Comparison of ENCODE assay signal across 32 cellular contexts in genomic region chr1:206011057-206011456, GRCh38. TPM values are rescaled to one million over a fixed set of nuclear protein-coding genes. Genes with fewer than 3 reads are reported as not detected.
A peak's percentile ranks its signal among the peaks of the same experiment; 100 is the strongest.
DNase-seq lines count a peak whose midpoint lies in the region; ATAC-seq and TF ChIP-seq lines count a peak whose summit lies in the region.
"Had no signal": no experiment of that assay in that cellular context is flagged by ENCODE, and none has a peak within 500 bp of the region (broad histone marks: within the 10 kb centered on the region; RNA-seq: fewer than 3 reads in every experiment).

No MANE protein-coding gene starts in this region.

- CTCF ChIA-PET in OCI-LY7 (lab: Charles Lee; ENCODE audit: unreplicated experiment) = interaction anchor here (1.2 kb wide), 1 partner anchor 33 kb away, joined by 3 read pairs; no protein-coding TSS in a partner anchor

- BruUV-seq in OCI-LY7 (replicated peaks; lab: Mats Ljungman, UMichigan) = no TSS peak

- POLR2A ChIA-PET in OCI-LY7 (lab: Charles Lee) = interaction anchor here (0.7 kb wide), 1 partner anchor 552 kb away, joined by 3 read pairs; no protein-coding TSS in a partner anchor

- peak; percentile 31 for DNase-seq in activated CD4-positive, alpha-beta T cell treated with anti-CD3 and anti-CD28 coated beads for 48 hours
- DNase-seq in activated CD4-positive, alpha-beta T cell treated with anti-CD3 and anti-CD28 coated beads for 4 hours = no peak
- DNase-seq in OCI-LY7 (ENCODE audit: low spot score) = no peak
- no peak for DNase-seq in omental fat pad (ENCODE audit: low spot score)
- no peak for DNase-seq in AG08395 (ENCODE audit: low spot score)
- DNase-seq: activated CD4-positive, CD25-positive, alpha-beta regulatory T cell; adrenal gland; CD4-positive, alpha-beta T cell; cerebellar nuclear complex; DND-41; foreskin fibroblast; GF-D8; Kasumi-1; left ventricle myocardium inferior; mesendoderm; NCI-H146; NCI-H774; retina; RPMI8226; T-cell; upper lobe of right lung had no signal

- peak; percentile 73 for ATAC-seq in omental fat pad (ENCODE audit: low FRiP score)
- no peak for ATAC-seq in HG02981 (IDR thresholded peaks at IDR 0.05; ENCODE audit: unreplicated experiment)
- no peak for ATAC-seq in HG03521 (IDR thresholded peaks at IDR 0.05; ENCODE audit: unreplicated experiment)
- ATAC-seq: upper lobe of right lung had no signal

- no peak overlapping the region for H3K4me3 ChIP-seq in BLaER1
- no peak overlapping the region for H3K4me3 ChIP-seq in OCI-LY7 (ENCODE audit: low read depth, low read length, poor library complexity, severe bottlenecking)
- H3K4me3 ChIP-seq: adrenal gland, esophagus muscularis mucosa, HAP-1, left ventricle myocardium inferior, neural progenitor cell, SJSA1, suprapubic skin, upper lobe of right lung had no signal

- no peak overlapping the region for H3K9ac ChIP-seq in BLaER1
- H3K9ac ChIP-seq: neural progenitor cell, parathyroid adenoma had no signal

- H3K4me2 ChIP-seq in BLaER1 (peak overlapping the region; percentile 78), OCI-LY7 (ENCODE audit: low read length) (no peak overlapping the region)
- H3K4me2 ChIP-seq: neural progenitor cell had no signal

- no peaks in the 10 kb centered on the region for H3K9me3 ChIP-seq in BLaER1
- no peaks in the 10 kb centered on the region for H3K9me3 ChIP-seq in OCI-LY7 (ENCODE audit: low read length)
- H3K9me3 ChIP-seq: adrenal gland, esophagus muscularis mucosa, HAP-1, left ventricle myocardium inferior, SJSA1, suprapubic skin, upper lobe of right lung had no signal

- H3K27ac ChIP-seq in BLaER1 (peak overlapping the region; percentile 60; the same call in 1 of the 2 replicates), OCI-LY7 (ENCODE audit: low read depth, low read length, poor library complexity, severe bottlenecking) (no peak overlapping the region)
- H3K27ac ChIP-seq: adrenal gland, esophagus muscularis mucosa, left ventricle myocardium inferior, neural progenitor cell, parathyroid adenoma, SJSA1, suprapubic skin, upper lobe of right lung had no signal

- peak overlapping the region; percentile 94; the same call in 1 of the 2 replicates for H2AFZ ChIP-seq in OCI-LY7 (ENCODE audit: low read length)
- H2AFZ ChIP-seq: neural progenitor cell, parathyroid adenoma had no signal

- no peaks in the 10 kb centered on the region for H3K79me2 ChIP-seq in OCI-LY7 (ENCODE audit: insufficient read depth, low read depth, low read length)
- H3K79me2 ChIP-seq: parathyroid adenoma had no signal

- H3K36me3 ChIP-seq in BLaER1 (no peaks in the 10 kb centered on the region), OCI-LY7 (ENCODE audit: insufficient read depth, low read length) (no peaks in the 10 kb centered on the region)
- H3K36me3 ChIP-seq: adrenal gland, esophagus muscularis mucosa, HAP-1, left ventricle myocardium inferior, neural progenitor cell, SJSA1, suprapubic skin, upper lobe of right lung had no signal

- intact Hi-C loops in OCI-LY7 (cut with micrococcal nuclease; ENCODE audit: unreplicated experiment) = no loop called here

- no peak for TF ChIP-seq CTCF in OCI-LY7 (conservative IDR thresholded peaks at IDR 0.05; ENCODE audit: low read length)
- no peak for TF ChIP-seq CTCF in omental fat pad (IDR thresholded peaks at IDR 0.05)

- H3K27me3 ChIP-seq in BLaER1 = no peaks in the 10 kb centered on the region
- H3K27me3 ChIP-seq: adrenal gland, esophagus muscularis mucosa, neural progenitor cell, SJSA1, suprapubic skin, upper lobe of right lung had no signal

- no peaks in the 10 kb centered on the region for H3K9me2 ChIP-seq in OCI-LY7 (ENCODE audit: insufficient read depth, low read length)

- H3K4me1 ChIP-seq in BLaER1 (peaks cover 28% of the 10 kb centered on the region), OCI-LY7 (ENCODE audit: insufficient read depth, low read length, poor library complexity, severe bottlenecking) (peaks cover 19% of the 10 kb centered on the region)
- H3K4me1 ChIP-seq: adrenal gland, esophagus muscularis mucosa, HAP-1, left ventricle myocardium inferior, neural progenitor cell, parathyroid adenoma, SJSA1, upper lobe of right lung had no signal

- H4K20me1 ChIP-seq in BLaER1 (no peaks in the 10 kb centered on the region), OCI-LY7 (ENCODE audit: insufficient read depth, low read length) (no peaks in the 10 kb centered on the region)

RNA-seq across cellular contexts. Expression of gene RAB7B, which starts 7.9 kb away (rescaled TPM):
- not detected in 2 replicates for total RNA-seq in OCI-LY7 (2014; rRNA removed; shearing (Covaris generic))
- not detected in 2 replicates for total RNA-seq in OCI-LY7 (2022)
- total RNA-seq in omental fat pad = 10 to 100 TPM in 2 of 4 donors, 1 to 10 TPM in 2; 3.2 to 62.0 (median 16.6) TPM
- total RNA-seq: dermis microvascular lymphatic vessel endothelial cell had no signal

RNA-seq across cellular contexts. Expression of gene CTSE, which starts 12.6 kb away (rescaled TPM):
- not detected in 2 replicates for total RNA-seq in OCI-LY7 (2014; rRNA removed; shearing (Covaris generic))
- not detected in 2 replicates for total RNA-seq in OCI-LY7 (2022)
- not detected for total RNA-seq in omental fat pad
- total RNA-seq: A172; adrenal gland; CD4-positive, alpha-beta T cell; dermis microvascular lymphatic vessel endothelial cell; left ventricle myocardium inferior; SJSA1; suprapubic skin had no signal

RNA-seq across cellular contexts. Expression of gene RHEX, which starts 41.9 kb away (rescaled TPM):
- 5.0 and 6.4 TPM in 2 replicates for total RNA-seq in OCI-LY7 (2014; rRNA removed; shearing (Covaris generic))
- total RNA-seq in OCI-LY7 (2022) (9.9 and 10.0 TPM in 2 replicates), omental fat pad (1 to 10 TPM; 1.1 to 5.4 (median 1.8) TPM)
- total RNA-seq: A172; adrenal gland; CD4-positive, alpha-beta T cell; dermis microvascular lymphatic vessel endothelial cell; SJSA1 had no signal

Comparison
In these comparisons a context has a peak if more than half of its experiments do, and no peak if none do; other contexts are left out.
1. RNA of gene RAB7B, which starts 7.9 kb away (total RNA-seq): 3.2 to 62.0 TPM in omental fat pad; not detected in OCI-LY7; every median in the first group is over 4 times any median in the second.